14 cellular contexts compared by ENCODE assay signal in genomic region chr4:98491862-98492554, GRCh38.
DNase-seq lines count a peak whose midpoint lies in the region; ATAC-seq and TF ChIP-seq lines count a peak whose summit lies in the region.
"Had no signal": no experiment of that assay in that cellular context is flagged by ENCODE, and none has a peak within 500 bp of the region (broad histone marks: within the 10 kb centered on the region; RNA-seq: fewer than 3 reads in every experiment).

No MANE protein-coding gene starts in this region.

- peak overlapping the region; percentile 89 for H2AK5ac ChIP-seq in mesenchymal stem cell (ENCODE audit: low read length, severe bottlenecking)

- no peak overlapping the region for H2BK5ac ChIP-seq in mesenchymal stem cell (ENCODE audit: low read depth, low read length, poor library complexity, severe bottlenecking)

- H3K27ac ChIP-seq in breast epithelium (peak overlapping the region; percentile 5 to 23), mesenchymal stem cell (ENCODE audit: low read length, poor library complexity, severe bottlenecking) (peak overlapping the region; percentile 66), upper lobe of left lung (no peak overlapping the region)
- H3K27ac ChIP-seq: tibial artery had no signal

- TF ChIP-seq POLR2A in breast epithelium (IDR thresholded peaks at IDR 0.05) (no peak), upper lobe of left lung (IDR thresholded peaks at IDR 0.05) (no peak)

- TF ChIP-seq CTCF in breast epithelium (IDR thresholded peaks at IDR 0.05) (no peak), MCF 10A (IDR thresholded peaks at IDR 0.05; ENCODE audit: unreplicated experiment) (no peak), choroid plexus epithelial cell (conservative IDR thresholded peaks at IDR 0.05; ENCODE audit: low read depth, low read length) (no peak), upper lobe of left lung (IDR thresholded peaks at IDR 0.05) (no peak)

- no peak overlapping the region for H4K91ac ChIP-seq in mesenchymal stem cell (ENCODE audit: low read length)

- no peak for ATAC-seq in upper lobe of left lung (ENCODE audit: low FRiP score in 2 of 2)
- ATAC-seq: activated naive CD8-positive, alpha-beta T cell treated with anti-CD3 and anti-CD28 coated beads, Interleukin-2, amount 50 U/mL, for 24 hours; Right ventricle myocardium inferior had no signal

- H3K36me3 Mint-ChIP-seq in MCF 10A (ENCODE audit: insufficient read depth, unreplicated experiment): no peaks in the 10 kb centered on the region

- no peak overlapping the region for H3K9ac ChIP-seq in mesenchymal stem cell (ENCODE audit: low read length)

- H3K27me3 ChIP-seq in breast epithelium (no peaks in the 10 kb centered on the region), mesenchymal stem cell (ENCODE audit: control insufficient read depth in 1 of 2, insufficient read depth in 1 of 2, low read length in 2 of 2) (no peaks in the 10 kb centered on the region), upper lobe of left lung (no peaks in the 10 kb centered on the region)
- H3K27me3 ChIP-seq: tibial artery had no signal

- no peaks in the 10 kb centered on the region for H3K9me3 Mint-ChIP-seq in MCF 10A (ENCODE audit: unreplicated experiment)
- H3K9me3 Mint-ChIP-seq: activated naive CD8-positive, alpha-beta T cell treated with anti-CD3 and anti-CD28 coated beads, Interleukin-2, amount 50 U/mL, for 24 hours had no signal

- H3K4me3 ChIP-seq in breast epithelium (no peak overlapping the region), choroid plexus epithelial cell (ENCODE audit: low read depth, low read length) (no peak overlapping the region), mesenchymal stem cell (ENCODE audit: insufficient read depth in 1 of 2, low read depth in 1 of 2, low read length in 2 of 2) (no peak overlapping the region), upper lobe of left lung (no peak overlapping the region)
- H3K4me3 ChIP-seq: tibial artery had no signal

- no peak overlapping the region for H2BK12ac ChIP-seq in mesenchymal stem cell (ENCODE audit: low read length in 2 of 2)

- CTCF ChIA-PET in MCF 10A (lab: Yijun Ruan, JAX): interaction anchor here (0.6 kb wide), 1 partner anchor 24 kb away, joined by 3 read pairs; no protein-coding TSS in a partner anchor

- H3K36me3 ChIP-seq in breast epithelium: no peaks in the 10 kb centered on the region
- H3K36me3 ChIP-seq in mesenchymal stem cell (ENCODE audit: control insufficient read depth in 1 of 2, insufficient read depth in 2 of 2, low read depth in 1 of 2, low read length in 2 of 2): peaks cover 5 to 11% of the 10 kb centered on the region in 2 experiments
- no peaks in the 10 kb centered on the region for H3K36me3 ChIP-seq in upper lobe of left lung
- H3K36me3 ChIP-seq: tibial artery had no signal

- DNase-seq in breast epithelium (ENCODE audit: low spot score in 2 of 2) (peak in 1 of 2 donors; percentile 67), MCF 10A (ENCODE audit: unreplicated experiment) (no peak), choroid plexus epithelial cell (ENCODE audit: low read depth) (peak; percentile 75), mesenchymal stem cell (no peak), D341Med (ENCODE audit: low spot score) (no peak), upper lobe of left lung (no peak), NCI-H82 (lab: John Stamatoyannopoulos, UW) (no peak)
- DNase-seq in activated CD8-positive, alpha-beta memory T cell treated with anti-CD3 and anti-CD28 coated beads, Interleukin-2, amount 50 U/mL, for 48 hours: no peak
- DNase-seq: activated naive CD8-positive, alpha-beta T cell treated with anti-CD3 and anti-CD28 coated beads, Interleukin-2, amount 50 U/mL, for 24 hours; KG1; NCI-H187; stimulated activated CD4-positive, alpha-beta T cell treated with anti-CD3 and anti-CD28 coated beads, Interleukin-12 subunit alpha, Interleukin-12 subunit beta, amount 100 ng/mL, for 4 hours; tibial artery had no signal

- POLR2A ChIA-PET in MCF 10A (lab: Yijun Ruan, JAX): interaction anchor here (0.6 to 0.7 kb wide), 2 partner anchors 167 to 411 kb away, joined by 3 read pairs; no protein-coding TSS in a partner anchor

- no peak overlapping the region for H3K4me2 ChIP-seq in mesenchymal stem cell (ENCODE audit: low read length, poor library complexity, severe bottlenecking)

- no peak for TF ChIP-seq EP300 in upper lobe of left lung (IDR thresholded peaks at IDR 0.05)

- peaks cover 16% of the 10 kb centered on the region for H3K79me1 ChIP-seq in mesenchymal stem cell (replicated peaks; ENCODE audit: low read length, poor library complexity, severe bottlenecking)

- no peak overlapping the region for H4K8ac ChIP-seq in mesenchymal stem cell (ENCODE audit: low read length)

- no peak overlapping the region for H3K14ac ChIP-seq in mesenchymal stem cell (ENCODE audit: low read length in 2 of 2)

- no peaks in the 10 kb centered on the region for H3K27me3 Mint-ChIP-seq in MCF 10A (ENCODE audit: insufficient read depth, unreplicated experiment)
- H3K27me3 Mint-ChIP-seq: activated naive CD8-positive, alpha-beta T cell treated with anti-CD3 and anti-CD28 coated beads, Interleukin-2, amount 50 U/mL, for 24 hours had no signal

- no peak overlapping the region for H3K23ac ChIP-seq in mesenchymal stem cell (ENCODE audit: low read length in 2 of 2)

- no TSS peak for BruUV-seq in MCF 10A (replicated peaks; lab: Mats Ljungman, UMichigan)

- H3K27ac Mint-ChIP-seq in MCF 10A (ENCODE audit: low read depth, unreplicated experiment): no peak overlapping the region
- H3K27ac Mint-ChIP-seq: activated naive CD8-positive, alpha-beta T cell treated with anti-CD3 and anti-CD28 coated beads, Interleukin-2, amount 50 U/mL, for 24 hours had no signal

- H3K4me1 Mint-ChIP-seq in MCF 10A (ENCODE audit: insufficient read depth, unreplicated experiment): peaks cover 9% of the 10 kb centered on the region

- H3K9me3 ChIP-seq in breast epithelium (no peaks in the 10 kb centered on the region), mesenchymal stem cell (ENCODE audit: control insufficient read depth, low read length) (no peaks in the 10 kb centered on the region), upper lobe of left lung (no peaks in the 10 kb centered on the region)
- H3K9me3 ChIP-seq: tibial artery had no signal

- intact Hi-C loops in breast epithelium (cut with DNase I; ENCODE audit: low total_unique reads): no loop called here
- intact Hi-C loops in MCF 10A (cut with micrococcal nuclease): no loop called here

- no peak overlapping the region for H2BK120ac ChIP-seq in mesenchymal stem cell (ENCODE audit: low read depth, low read length)

- H3K4me1 ChIP-seq in breast epithelium: no peaks in the 10 kb centered on the region
- peaks cover 20% of the 10 kb centered on the region for H3K4me1 ChIP-seq in mesenchymal stem cell (ENCODE audit: control insufficient read depth, insufficient read depth, low read depth, low read length)
- H3K4me1 ChIP-seq in upper lobe of left lung: no peaks in the 10 kb centered on the region
- H3K4me1 ChIP-seq: tibial artery had no signal

- WGBS in mesenchymal stem cell: 88% methylated on average over 4 of the region's 6 CpGs
- 93 to 94% methylated on average over 6 of the region's 6 CpGs for WGBS in upper lobe of left lung, 2 donors

- peak overlapping the region; percentile 13 to 24 for H3K18ac ChIP-seq in mesenchymal stem cell (ENCODE audit: low read depth in 1 of 2, low read length in 2 of 2)

- no peak overlapping the region for H3K4me3 Mint-ChIP-seq in MCF 10A (ENCODE audit: unreplicated experiment)
- H3K4me3 Mint-ChIP-seq: activated naive CD8-positive, alpha-beta T cell treated with anti-CD3 and anti-CD28 coated beads, Interleukin-2, amount 50 U/mL, for 24 hours had no signal

- H3K4ac ChIP-seq in mesenchymal stem cell (ENCODE audit: low read depth in 1 of 2, low read length in 2 of 2): no peak overlapping the region

- H2BK15ac ChIP-seq in mesenchymal stem cell (ENCODE audit: low read depth, poor library complexity, severe bottlenecking): no peak overlapping the region

- no peak overlapping the region for H2AFZ ChIP-seq in mesenchymal stem cell (ENCODE audit: low read depth, low read length)

Comparison
In these comparisons a context has a peak if more than half of its experiments do, and no peak if none do; other contexts are left out.
1. H3K27ac ChIP-seq: peak in breast epithelium (2 of 2) and mesenchymal stem cell (single experiment); none in upper lobe of left lung (0 of 4).